In the genomic region with DNA sequence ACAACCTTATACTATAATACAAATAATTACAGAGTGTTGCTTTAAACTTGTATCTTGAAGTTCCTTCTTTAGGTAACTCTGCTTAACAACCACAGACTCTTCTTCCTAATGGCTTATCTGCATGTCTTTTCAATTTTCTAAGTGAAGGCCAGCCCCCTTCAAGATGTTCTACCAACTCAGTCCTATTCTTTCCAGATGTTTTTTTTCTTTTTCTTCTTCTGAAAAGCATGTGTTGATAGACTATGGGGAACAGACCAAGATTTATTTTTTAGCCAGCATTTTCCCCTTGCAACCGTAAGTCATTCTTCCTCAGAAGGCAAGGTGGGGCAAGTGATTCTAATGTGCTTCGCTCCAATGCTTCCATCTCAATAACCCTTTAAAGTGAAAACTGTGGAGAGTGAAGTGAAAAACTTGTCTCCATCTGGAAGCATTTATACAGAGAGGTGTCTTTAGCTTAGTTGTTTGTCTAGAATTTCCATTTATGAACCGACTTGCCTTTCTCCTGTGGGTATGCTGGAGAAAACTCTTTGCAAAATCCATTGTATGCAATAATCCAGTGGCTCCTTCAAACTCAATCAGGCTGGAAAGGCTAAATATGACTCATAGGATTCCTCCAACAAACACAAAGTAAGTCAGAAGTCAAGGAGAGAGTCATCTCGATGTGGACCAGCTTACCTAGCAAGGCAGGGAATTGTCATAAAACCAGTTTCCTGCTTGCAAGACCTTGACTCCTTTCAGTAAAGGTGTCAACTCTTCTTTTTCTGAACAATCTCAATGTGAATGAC, we compare ENCODE assay signal across 8 cellular contexts.
DNase-seq lines count a peak whose midpoint lies in the region; ATAC-seq and TF ChIP-seq lines count a peak whose summit lies in the region.

No MANE protein-coding gene starts in this region.

- TF ChIP-seq CTCF in SU-DHL-6 (IDR thresholded peaks at IDR 0.05; ENCODE audit: insufficient read depth, low read length, poor library complexity, severe bottlenecking) (no peak), fibroblast of the aortic adventitia (IDR thresholded peaks at IDR 0.05; ENCODE audit: insufficient read depth, low read length) (no peak), chondrocyte (IDR thresholded peaks at IDR 0.05) (no peak)

- H3K27me3 Mint-ChIP-seq in chondrocyte (ENCODE audit: low read depth) = no peaks in the 10 kb centered on the region

- no peak overlapping the region for H3K9ac ChIP-seq in SU-DHL-6 (ENCODE audit: low read length)
- H3K9ac ChIP-seq in skeletal muscle tissue (ENCODE audit: low read depth in 1 of 3, low read length in 3 of 3) = no peak overlapping the region

- peaks cover 12 to 15% (median 14%) of the 10 kb centered on the region in 3 donors for H3K4me1 ChIP-seq in skeletal muscle tissue (ENCODE audit: control insufficient read depth in 3 of 3, insufficient read depth in 3 of 3, low read length in 3 of 3)

- H3K36me3 ChIP-seq in SU-DHL-6 (ENCODE audit: low read length) (no peaks in the 10 kb centered on the region), skeletal muscle tissue (ENCODE audit: control insufficient read depth in 3 of 3, insufficient read depth in 3 of 3, low read length in 3 of 3) (no peaks in the 10 kb centered on the region)

- no peak overlapping the region for H3K27ac Mint-ChIP-seq in chondrocyte (ENCODE audit: unreplicated experiment)

- no peak overlapping the region for H2AFZ ChIP-seq in SU-DHL-6 (ENCODE audit: low read depth, low read length, severe bottlenecking)

- DNase-seq in H4 (ENCODE audit: low spot score) = peak; percentile 62
- peak; percentile 77 for DNase-seq in fibroblast of the aortic adventitia (ENCODE audit: low read depth)
- DNase-seq in chondrocyte (ENCODE audit: low spot score) = no peak
- DNase-seq in NCI-H526 treated with DMSO at 0.1 percent for 48 hours (lab: John Stamatoyannopoulos, UW) = no peak
- DNase-seq in pons (ENCODE audit: low spot score) = no peak

- H3K9me2 ChIP-seq in SU-DHL-6 (replicated peaks; ENCODE audit: insufficient read depth, low read length) = no peaks in the 10 kb centered on the region

- peak overlapping the region; percentile 8; the same call in 1 of the 2 replicates for H3K27ac ChIP-seq in SU-DHL-6 (ENCODE audit: low read depth, low read length)
- peak overlapping the region; percentile 11 for H3K27ac ChIP-seq in skeletal muscle tissue (ENCODE audit: low read depth, low read length)

- peaks cover 78% of the 10 kb centered on the region for H3K4me1 Mint-ChIP-seq in chondrocyte (ENCODE audit: low read depth)

- no peaks in the 10 kb centered on the region for H3K79me2 ChIP-seq in SU-DHL-6 (ENCODE audit: insufficient read depth, low read length)

- H3K36me3 Mint-ChIP-seq in chondrocyte (ENCODE audit: low read depth) = peaks cover 2% of the 10 kb centered on the region

- H3K4me3 ChIP-seq in SU-DHL-6 (ENCODE audit: insufficient read depth, low read length, poor library complexity, severe bottlenecking) = no peak overlapping the region
- no peak overlapping the region for H3K4me3 ChIP-seq in fibroblast of the aortic adventitia (ENCODE audit: low read depth, low read length)
- no peak overlapping the region for H3K4me3 ChIP-seq in skeletal muscle tissue (ENCODE audit: low read length in 3 of 3)

- ATAC-seq in HG02840 (IDR thresholded peaks at IDR 0.05; ENCODE audit: low FRiP score, unreplicated experiment) = no peak

- no peaks in the 10 kb centered on the region for H3K9me3 Mint-ChIP-seq in chondrocyte (ENCODE audit: low read depth)

- H3F3A ChIP-seq in SU-DHL-6 (ENCODE audit: insufficient read depth) = peaks cover 4% of the 10 kb centered on the region; the same call in 1 of the 2 replicates

- H3K4me3 Mint-ChIP-seq in chondrocyte (ENCODE audit: unreplicated experiment) = no peak overlapping the region

- H4K20me1 ChIP-seq in SU-DHL-6 (ENCODE audit: low read depth, low read length) = no peaks in the 10 kb centered on the region

- H3K4me2 ChIP-seq in SU-DHL-6 (ENCODE audit: low read depth, low read length, poor library complexity, severe bottlenecking) = no peak overlapping the region

- no peaks in the 10 kb centered on the region for H3K9me3 ChIP-seq in SU-DHL-6 (ENCODE audit: insufficient read depth, low read length)
- no peaks in the 10 kb centered on the region for H3K9me3 ChIP-seq in skeletal muscle tissue (ENCODE audit: control insufficient read depth in 3 of 3, low read length in 3 of 3)

- no peaks in the 10 kb centered on the region for H3K27me3 ChIP-seq in SU-DHL-6 (ENCODE audit: low read length)
- no peaks in the 10 kb centered on the region for H3K27me3 ChIP-seq in skeletal muscle tissue (ENCODE audit: control insufficient read depth in 3 of 3, insufficient read depth in 3 of 3, low read length in 3 of 3)

Comparison
In these comparisons a context has a peak if more than half of its experiments do, and no peak if none do; other contexts are left out.
1. DNase-seq: peak in H4 (single experiment) and fibroblast of the aortic adventitia (single experiment); none in chondrocyte (single experiment), NCI-H526 treated with DMSO at 0.1 percent for 48 hours (single experiment) and pons (single experiment).